Comparison of ENCODE assay signal across 29 cellular contexts in the genomic region with DNA sequence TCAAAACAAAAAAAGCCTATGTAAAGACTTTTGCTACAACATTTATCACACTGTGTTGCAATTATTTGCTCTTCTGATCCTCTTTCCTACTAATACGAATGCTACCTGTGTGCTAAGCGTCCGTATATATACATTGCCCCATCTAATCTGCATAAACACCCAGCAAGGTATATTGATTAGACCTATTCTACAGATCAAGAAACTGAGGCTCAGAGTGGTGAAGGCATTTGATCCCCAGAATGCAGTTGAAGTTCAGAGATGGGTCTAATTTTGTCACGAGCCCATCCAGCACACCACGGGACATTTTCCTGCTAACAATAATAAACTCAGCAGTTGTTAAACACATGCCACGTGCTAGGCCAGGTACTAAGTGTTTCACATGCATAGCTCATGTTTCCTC.
"Had no signal": no experiment of that assay in that cellular context is flagged by ENCODE, and none has a peak within 500 bp of the region (broad histone marks: within the 10 kb centered on the region; RNA-seq: fewer than 3 reads in every experiment).

No MANE protein-coding gene starts in this region.

- H3K27me3 ChIP-seq: colonic mucosa, dorsolateral prefrontal cortex, esophagus muscularis mucosa, esophagus squamous epithelium, foreskin keratinocyte, gastrocnemius medialis, gastroesophageal sphincter, heart left ventricle, heart right ventricle had no signal

- H3K4me1 ChIP-seq: colonic mucosa, foreskin keratinocyte, gastrocnemius medialis had no signal

- H3K4me1 Mint-ChIP-seq: endodermal cell had no signal

- H3K27me3 Mint-ChIP-seq: dendritic cell treated with granulocyte-macrophage colony-stimulating factor and Interleukin-4, amounts not matched to agents 40 ng/mL and 50 ng/mL, for 4 days had no signal

- H3K27ac ChIP-seq: colonic mucosa, coronary artery, dorsolateral prefrontal cortex, epithelial cell of prostate, esophagus muscularis mucosa, esophagus squamous epithelium, foreskin keratinocyte, gastrocnemius medialis, gastroesophageal sphincter, heart left ventricle, heart right ventricle had no signal

- H3K9me3 Mint-ChIP-seq: dendritic cell treated with granulocyte-macrophage colony-stimulating factor and Interleukin-4, amounts not matched to agents 40 ng/mL and 50 ng/mL, for 4 days; effector memory CD8-positive, alpha-beta T cell; endodermal cell had no signal

- DNase-seq: colonic mucosa; cortex of kidney; dermis blood vessel endothelial cell; dorsolateral prefrontal cortex; effector CD4-positive, alpha-beta T cell; effector CD8-positive, alpha-beta T cell; effector memory CD4-positive, alpha-beta T cell; effector memory CD8-positive, alpha-beta T cell; endodermal cell; erythroblast; esophagus squamous epithelium; foreskin fibroblast; foreskin keratinocyte; foreskin melanocyte; gastrocnemius medialis; glutamatergic neuron; head of caudate nucleus; heart left ventricle; heart right ventricle had no signal

- H3K4me3 Mint-ChIP-seq: dendritic cell treated with granulocyte-macrophage colony-stimulating factor and Interleukin-4, amounts not matched to agents 40 ng/mL and 50 ng/mL, for 4 days; effector memory CD8-positive, alpha-beta T cell; endodermal cell had no signal

- H3K4me3 ChIP-seq: colonic mucosa, coronary artery, dorsolateral prefrontal cortex, esophagus muscularis mucosa, esophagus squamous epithelium, gastrocnemius medialis, gastroesophageal sphincter, heart left ventricle, heart right ventricle had no signal

- H3K27ac Mint-ChIP-seq: dendritic cell treated with granulocyte-macrophage colony-stimulating factor and Interleukin-4, amounts not matched to agents 40 ng/mL and 50 ng/mL, for 4 days; effector memory CD8-positive, alpha-beta T cell; endodermal cell had no signal

- H3K9me3 ChIP-seq: colonic mucosa, esophagus muscularis mucosa, esophagus squamous epithelium, gastrocnemius medialis, gastroesophageal sphincter, heart left ventricle, heart right ventricle had no signal

- H3K36me3 ChIP-seq: colonic mucosa, esophagus muscularis mucosa, esophagus squamous epithelium, gastrocnemius medialis, gastroesophageal sphincter, heart left ventricle, heart right ventricle had no signal

- FAIRE-seq: colon, endometrium, endothelial cell of umbilical vein, frontal cortex had no signal

- ATAC-seq: effector memory CD8-positive, alpha-beta T cell; esophagus mucosa; foreskin keratinocyte; gastrocnemius medialis; gastroesophageal sphincter; heart left ventricle; heart right ventricle had no signal
